In the genomic region with DNA sequence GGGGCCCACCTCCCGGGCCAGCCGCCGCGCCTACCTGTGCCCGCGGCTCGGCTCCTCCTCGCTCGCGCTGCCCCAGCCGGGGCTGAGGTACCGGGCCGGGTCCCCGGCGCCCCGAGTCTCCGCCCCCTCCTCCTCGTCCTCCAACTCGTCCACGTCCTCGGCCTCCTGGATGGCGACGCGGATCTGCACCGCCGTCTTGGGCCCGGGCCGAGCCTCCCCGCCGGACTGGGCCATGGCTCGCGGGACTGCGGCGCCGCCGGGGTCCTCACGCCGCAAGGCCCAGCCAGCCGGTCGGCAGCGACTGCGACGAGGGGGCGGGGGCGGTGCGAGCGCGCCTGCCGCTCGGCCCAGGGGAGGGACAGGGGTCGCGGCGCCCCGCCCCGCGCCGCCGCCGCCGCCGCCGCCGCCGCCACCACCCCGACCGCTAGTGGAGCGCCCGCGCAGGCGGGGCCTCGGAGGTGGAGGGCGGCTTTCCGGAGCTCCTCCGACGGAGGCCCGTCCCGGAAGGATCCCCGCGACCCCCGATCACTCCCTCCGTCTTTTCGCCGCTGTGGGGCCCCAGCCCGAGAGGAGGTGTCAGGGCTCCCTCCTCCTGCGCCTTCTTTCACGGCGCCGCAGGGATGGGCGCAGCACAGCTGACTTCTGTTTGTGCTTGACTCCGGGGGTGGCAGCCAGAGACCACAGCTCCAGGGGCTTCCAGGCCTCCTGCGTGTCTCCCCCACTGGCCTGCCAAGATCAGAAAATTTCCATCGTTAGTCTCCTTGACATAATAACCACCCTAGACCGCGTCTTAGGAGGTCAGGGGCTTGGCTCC, we compare ENCODE assay signal across 8 cellular contexts. TPM values are rescaled to one million over a fixed set of nuclear protein-coding genes. Genes with fewer than 3 reads are reported as not detected.
A peak's percentile ranks its signal among the peaks of the same experiment; 100 is the strongest.
DNase-seq lines count a peak whose midpoint lies in the region; ATAC-seq and TF ChIP-seq lines count a peak whose summit lies in the region.

Gene LARP6 (minus strand): TSS at position 303 of the 814 bp plus-strand sequence. CDS start 69 bp downstream, at position 234.

- H3K9me3 Mint-ChIP-seq in CD4-positive, alpha-beta memory T cell = no peaks in the 10 kb centered on the region
- H3K9me3 Mint-ChIP-seq in activated CD8-positive, alpha-beta T cell treated with anti-CD3 and anti-CD28 coated beads for 36 hours = no peaks in the 10 kb centered on the region

- H3K36me3 Mint-ChIP-seq in CD4-positive, alpha-beta memory T cell = no peaks in the 10 kb centered on the region
- H3K36me3 Mint-ChIP-seq in activated CD8-positive, alpha-beta T cell treated with anti-CD3 and anti-CD28 coated beads for 36 hours (ENCODE audit: low read depth) = no peaks in the 10 kb centered on the region

- no peaks in the 10 kb centered on the region for H3K36me3 ChIP-seq in CD4-positive, alpha-beta memory T cell (ENCODE audit: insufficient read depth, low read length)
- 0 out of 2 replicates have a peak, but pooled peaks cover 9% of the 10 kb centered on the region for H3K36me3 ChIP-seq in HUES48 (ENCODE audit: control insufficient read depth, insufficient read depth, low read length)

- peak; percentile 66 for ATAC-seq in activated CD8-positive, alpha-beta T cell treated with anti-CD3 and anti-CD28 coated beads for 36 hours
- peak; percentile 58 for ATAC-seq in esophagus mucosa
- ATAC-seq in GM19397 (IDR thresholded peaks at IDR 0.05; ENCODE audit: unreplicated experiment) = no peak

- no peak within 1 kb of the TSS for H3K4me3 ChIP-seq in CD4-positive, alpha-beta memory T cell (ENCODE audit: low read length in 2 of 2)
- H3K4me3 ChIP-seq in HUES48 (ENCODE audit: low read depth, low read length) = peak within 1 kb of the TSS; percentile 71

- H3K9me3 ChIP-seq in CD4-positive, alpha-beta memory T cell (ENCODE audit: control insufficient read depth in 1 of 2, low read length in 2 of 2) = no peaks in the 10 kb centered on the region
- no peaks in the 10 kb centered on the region for H3K9me3 ChIP-seq in HUES48 (ENCODE audit: control insufficient read depth, insufficient read depth, low read length)

- peak within 1 kb of the TSS in 1 of 7 donors; percentile 2 for H3K27ac Mint-ChIP-seq in CD4-positive, alpha-beta memory T cell
- no peak within 1 kb of the TSS for H3K27ac Mint-ChIP-seq in activated CD8-positive, alpha-beta T cell treated with anti-CD3 and anti-CD28 coated beads for 36 hours

- CTCF ChIA-PET in CD4-positive, alpha-beta memory T cell (lab: Charles Lee; ENCODE audit: partially characterized antibody) = no interaction called here
- CTCF ChIA-PET in activated CD8-positive, alpha-beta T cell treated with anti-CD3 and anti-CD28 coated beads for 36 hours (lab: Charles Lee) = no interaction called here

- DNase-seq in CD4-positive, alpha-beta memory T cell = peak in 3 of 5 donors; percentile 1 to 9 (median 5)
- peak; percentile 13 for DNase-seq in activated CD8-positive, alpha-beta T cell treated with anti-CD3 and anti-CD28 coated beads for 36 hours
- DNase-seq in mucosa of gallbladder (ENCODE audit: low spot score) = no peak
- no peak for DNase-seq in NCI-H2029 (lab: John Stamatoyannopoulos, UW)

- POLR2A ChIA-PET in CD4-positive, alpha-beta memory T cell (lab: Charles Lee; ENCODE audit: partially characterized antibody) = no interaction called here
- POLR2A ChIA-PET in activated CD8-positive, alpha-beta T cell treated with anti-CD3 and anti-CD28 coated beads for 36 hours (lab: Charles Lee) = interaction anchor here (0.5 kb wide), 1 partner anchor 147 kb away, joined by 3 read pairs; no protein-coding TSS in a partner anchor

- H3K27me3 Mint-ChIP-seq in CD4-positive, alpha-beta memory T cell = peaks cover 42 to 48% of the 10 kb centered on the region in 2 donors
- H3K27me3 Mint-ChIP-seq in activated CD8-positive, alpha-beta T cell treated with anti-CD3 and anti-CD28 coated beads for 36 hours = peaks cover 40% of the 10 kb centered on the region

- no peak for TF ChIP-seq CTCF in activated CD8-positive, alpha-beta T cell treated with anti-CD3 and anti-CD28 coated beads for 36 hours (IDR thresholded peaks at IDR 0.05)

- no peak within 1 kb of the TSS for H3K27ac ChIP-seq in CD4-positive, alpha-beta memory T cell (ENCODE audit: low read depth, low read length)
- H3K27ac ChIP-seq in HUES48 (ENCODE audit: low read depth, low read length) (peak within 1 kb of the TSS; percentile 28), temporal lobe (ENCODE audit: low read depth, low read length) (peak within 1 kb of the TSS; percentile 100)

- no peaks in the 10 kb centered on the region for H3K4me1 ChIP-seq in CD4-positive, alpha-beta memory T cell (ENCODE audit: insufficient read depth, low read length)
- H3K4me1 ChIP-seq in HUES48 (ENCODE audit: control insufficient read depth, insufficient read depth, low read length) = peaks cover 8% of the 10 kb centered on the region

- H3K4me1 Mint-ChIP-seq in CD4-positive, alpha-beta memory T cell = peaks cover 3 to 9% (median 5%) of the 10 kb centered on the region in 4 donors
- H3K4me1 Mint-ChIP-seq in activated CD8-positive, alpha-beta T cell treated with anti-CD3 and anti-CD28 coated beads for 36 hours (ENCODE audit: low read depth) = peaks cover 6% of the 10 kb centered on the region

- H3K9ac ChIP-seq in HUES48 (ENCODE audit: low read depth, low read length) = peak within 1 kb of the TSS; percentile 41

- H3K4me3 Mint-ChIP-seq in CD4-positive, alpha-beta memory T cell = peak within 1 kb of the TSS; percentile 63 to 82 (median 76)
- peak within 1 kb of the TSS; percentile 55 for H3K4me3 Mint-ChIP-seq in activated CD8-positive, alpha-beta T cell treated with anti-CD3 and anti-CD28 coated beads for 36 hours

- intact Hi-C loops in CD4-positive, alpha-beta memory T cell (cut with micrococcal nuclease) = no loop called here
- intact Hi-C loops in activated CD8-positive, alpha-beta T cell treated with anti-CD3 and anti-CD28 coated beads for 36 hours (cut with micrococcal nuclease) = no loop called here

- peaks cover 21% of the 10 kb centered on the region for H3K27me3 ChIP-seq in CD4-positive, alpha-beta memory T cell (ENCODE audit: insufficient read depth, low read length)
- 0 out of 2 replicates have a peak, but pooled peaks cover 6% of the 10 kb centered on the region for H3K27me3 ChIP-seq in HUES48 (ENCODE audit: control insufficient read depth, insufficient read depth, low read length)

RNA-seq across cellular contexts. Expression of gene LARP6, which starts in this region (rescaled TPM):
- not detected for total RNA-seq in CD4-positive, alpha-beta memory T cell
- polyA plus RNA-seq in CD4-positive, alpha-beta memory T cell = not detected
- under 1 TPM; 0.36 to 0.41 TPM for total RNA-seq in activated CD8-positive, alpha-beta T cell treated with anti-CD3 and anti-CD28 coated beads for 36 hours
- total RNA-seq in esophagus mucosa (1.4 TPM), mucosa of gallbladder (23.5 TPM), temporal lobe (10.8 TPM)

Comparison
In these comparisons a context has a peak if more than half of its experiments do, and no peak if none do; other contexts are left out.
1. Peak in DNase-seq in CD4-positive, alpha-beta memory T cell; RNA of the gene not detected or under 1 TPM.
2. Peak in DNase-seq and ATAC-seq in activated CD8-positive, alpha-beta T cell treated with anti-CD3 and anti-CD28 coated beads for 36 hours; RNA of the gene not detected or under 1 TPM.